2 cellular contexts compared by ENCODE assay signal in the genomic region with DNA sequence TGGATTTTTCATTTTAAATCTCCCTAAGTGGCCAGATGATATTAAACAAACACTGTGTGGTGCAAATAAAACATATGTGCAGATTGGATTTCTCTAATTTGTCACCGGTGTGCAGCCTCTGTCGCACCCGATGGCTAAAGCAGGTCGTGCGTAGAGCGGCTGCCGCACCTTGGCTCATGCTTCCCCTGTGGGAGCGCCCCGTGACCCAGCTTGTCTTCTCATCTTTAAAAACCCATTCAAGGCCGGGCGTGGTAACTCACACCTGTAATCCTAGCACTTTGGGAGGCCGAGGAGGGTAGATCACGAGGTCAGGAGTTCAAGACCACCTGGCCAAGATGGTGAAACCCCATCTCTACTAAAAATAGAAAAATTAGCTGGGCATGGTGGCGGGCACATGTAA. TPM values are rescaled to one million over a fixed set of nuclear protein-coding genes. Genes with fewer than 3 reads are reported as not detected.
"Had no signal": no experiment of that assay in that cellular context is flagged by ENCODE, and none has a peak within 500 bp of the region (broad histone marks: within the 10 kb centered on the region; RNA-seq: fewer than 3 reads in every experiment).

No MANE protein-coding gene starts in this region.

RNA-seq across cellular contexts. Expression of a gene that starts 24.3 kb away (rescaled TPM):
- total RNA-seq: G401, GM12878 had no signal
